In the genomic region with DNA sequence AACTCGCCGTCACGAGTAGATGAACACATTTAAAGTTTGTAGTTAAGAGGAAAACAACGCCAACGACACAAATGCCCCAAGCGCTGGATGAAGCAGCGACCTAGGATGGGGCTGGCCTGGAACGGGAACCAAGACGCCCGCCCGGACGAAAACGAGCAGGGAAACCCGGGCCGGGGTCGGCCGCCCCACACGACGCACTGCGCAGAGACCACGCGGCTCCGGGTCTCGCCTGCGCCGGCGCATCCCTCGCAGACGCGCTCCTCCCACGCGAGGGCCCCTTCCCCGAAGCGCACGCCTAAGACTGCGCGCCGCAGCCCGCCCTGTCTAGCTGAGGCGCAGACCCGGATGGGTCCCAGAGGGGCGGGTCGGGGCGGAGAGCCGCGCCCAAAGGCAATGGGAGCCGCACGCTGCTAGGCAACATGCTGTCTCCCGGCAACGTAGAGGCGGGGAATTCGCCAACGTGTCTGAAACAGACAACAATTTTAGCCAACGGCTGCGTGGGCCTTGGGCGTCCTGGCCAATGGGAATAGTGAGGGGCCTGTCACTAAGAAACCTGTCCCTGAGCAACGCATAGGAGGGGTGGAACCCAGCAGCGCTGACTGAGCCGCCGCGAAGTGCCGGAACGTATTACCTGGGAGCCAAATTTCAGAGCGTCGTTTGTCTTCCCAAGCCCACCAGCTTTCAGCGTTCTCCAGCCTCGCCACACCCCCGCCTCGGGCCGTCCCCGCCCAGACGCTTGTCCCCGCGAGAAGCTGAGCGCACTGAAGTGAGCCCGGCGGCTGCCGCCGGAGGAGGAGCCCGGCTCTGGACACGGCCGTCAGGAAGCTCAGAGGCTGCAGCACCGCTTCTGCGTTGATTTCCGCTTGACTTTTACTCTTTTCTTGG, we compare ENCODE assay signal across 8 cellular contexts. TPM values are rescaled to one million over a fixed set of nuclear protein-coding genes. Genes with fewer than 3 reads are reported as not detected.
DNase-seq lines count a peak whose midpoint lies in the region; ATAC-seq, FAIRE-seq and TF ChIP-seq lines count a peak whose summit lies in the region.

No MANE protein-coding gene starts in this region.

- peak; percentile 94 for FAIRE-seq in GM18507 (lab: Jason Lieb, UNC)

- DNase-seq in GM18507 (ENCODE audit: extremely low spot score, insufficient read length, low read depth), result peak; percentile 56
- peak; percentile 98 for DNase-seq in NCI-H2227 treated with DMSO at 0.1 percent for 48 hours (lab: John Stamatoyannopoulos, UW)
- DNase-seq in activated CD8-positive, alpha-beta memory T cell treated with anti-CD3 and anti-CD28 coated beads for 24 hours, result peak; percentile 97
- peak; percentile 97 for DNase-seq in effector CD8-positive, alpha-beta T cell (lab: John Stamatoyannopoulos, UW)
- DNase-seq in lung (ENCODE audit: low spot score), result peak; percentile 96
- DNase-seq in stimulated activated CD4-positive, alpha-beta T cell treated with anti-CD3 and anti-CD28 coated beads, Interleukin-4, amount 100 ng/mL, for 48 hours (ENCODE audit: low read depth in 2 of 2), result peak; percentile 93 to 96
- DNase-seq in HT-29 (ENCODE audit: low spot score), result no peak

- 0 to 1% methylated on average over 82 to 85 of the region's 85 CpGs for WGBS in lung, 2 donors

- no peaks in the 10 kb centered on the region for H3K36me3 ChIP-seq in lung (ENCODE audit: control insufficient read depth in 2 of 2, insufficient read depth in 2 of 2, low read length in 2 of 2)

- H3K9me3 ChIP-seq in lung (ENCODE audit: control insufficient read depth in 2 of 2, insufficient read depth in 1 of 2, low read length in 1 of 2), result peaks cover 0 to 15% of the 10 kb centered on the region in 2 donors

- H3K27ac ChIP-seq in lung (ENCODE audit: low read depth in 1 of 2, low read length in 1 of 2), result peak overlapping the region; percentile 70 to 80

- no peak for TF ChIP-seq CTCF in lung (IDR thresholded peaks at IDR 0.05; ENCODE audit: control extremely low read depth, extremely low read depth)

- peak overlapping the region; percentile 71 for H3K4me3 ChIP-seq in lung

- no peaks in the 10 kb centered on the region for H3K27me3 ChIP-seq in lung (ENCODE audit: control insufficient read depth, insufficient read depth)

- H3K4me1 ChIP-seq in lung (ENCODE audit: control insufficient read depth in 2 of 2, insufficient read depth in 2 of 2, low read length in 2 of 2), result peaks cover 0 to 5% of the 10 kb centered on the region in 2 donors

- ATAC-seq in HG02943 (IDR thresholded peaks at IDR 0.05; ENCODE audit: low read depth, unreplicated experiment) (peak; percentile 93), lung (ENCODE audit: insufficient read depth, low FRiP score) (peak; percentile 91)

RNA-seq across cellular contexts. Expression of a gene that starts 21.0 kb away (rescaled TPM):
- 10 to 100 TPM; 44.4 to 59.9 TPM for total RNA-seq in lung
- 10 to 100 TPM; 35.1 to 36.3 TPM for polyA plus RNA-seq in lung
- total RNA-seq in HT-29 (2014; rRNA removed; shearing (Covaris generic)), result 7.8 and 8.0 TPM in 2 replicates

RNA-seq across cellular contexts. Expression of a gene that starts 47.7 kb away (rescaled TPM):
- 10 to 100 TPM; 10.7 to 17.3 TPM for total RNA-seq in lung
- 1 to 10 TPM; 2.1 to 3.8 TPM for polyA plus RNA-seq in lung
- not detected in 2 replicates for total RNA-seq in HT-29 (2014; rRNA removed; shearing (Covaris generic))

Comparison
In these comparisons a context has a peak if more than half of its experiments do, and no peak if none do; other contexts are left out.
1. RNA of a gene that starts 47.7 kb away (total RNA-seq): 10.7 to 17.3 TPM in lung; not detected in HT-29; every median in the first group is over 10 times any median in the second.